Comparison of ENCODE assay signal across 9 cellular contexts in genomic region chr10:454860-455259, GRCh38.
DNase-seq lines count a peak whose midpoint lies in the region; ATAC-seq, FAIRE-seq and TF ChIP-seq lines count a peak whose summit lies in the region.
"Had no signal": no experiment of that assay in that cellular context is flagged by ENCODE, and none has a peak within 500 bp of the region (broad histone marks: within the 10 kb centered on the region; RNA-seq: fewer than 3 reads in every experiment).

No MANE protein-coding gene starts in this region.

- no peak for ATAC-seq in natural killer cell

- TF ChIP-seq CTCF in osteoblast (IDR thresholded peaks at IDR 0.05; ENCODE audit: extremely low read depth, low read depth, low read length) (no peak), natural killer cell (IDR thresholded peaks at IDR 0.05) (no peak)

- no peak overlapping the region for H3K4me2 ChIP-seq in osteoblast (ENCODE audit: insufficient read depth, low read length)
- H3K4me2 ChIP-seq: KMS-11 had no signal

- no peak overlapping the region for H2AFZ ChIP-seq in osteoblast (ENCODE audit: low read length)

- H3K4me1 Mint-ChIP-seq in natural killer cell = peaks cover 19 to 22% of the 10 kb centered on the region in 2 donors

- intact Hi-C loops in natural killer cell (cut with micrococcal nuclease) = no loop called here

- peaks cover 6% of the 10 kb centered on the region for H3K36me3 ChIP-seq in osteoblast (ENCODE audit: insufficient read depth, low read length)

- H3K9me3 ChIP-seq in osteoblast (ENCODE audit: low read depth, low read length) = no peaks in the 10 kb centered on the region

- FAIRE-seq in frontal cortex (lab: Jason Lieb, UNC) = no peak

- H4K20me1 ChIP-seq in osteoblast (ENCODE audit: insufficient read depth, low read length) = peaks cover 60% of the 10 kb centered on the region

- DNase-seq in COLO829 (ENCODE audit: low spot score) = peak; percentile 15
- peak; percentile 65 for DNase-seq in NCI-H69 (lab: John Stamatoyannopoulos, UW)
- peak; percentile 77 for DNase-seq in epithelial cell of prostate (ENCODE audit: low read depth, low spot score)
- peak; percentile 84 for DNase-seq in osteoblast (ENCODE audit: insufficient read length, low spot score, missing footprints)
- DNase-seq in frontal cortex (ENCODE audit: low spot score in 2 of 2) = no peak
- no peak for DNase-seq in natural killer cell
- no peak for DNase-seq in retina
- no peak for DNase-seq in T-helper 1 cell

- H3K79me2 ChIP-seq in osteoblast (ENCODE audit: insufficient read depth, low read length) = peaks cover 49% of the 10 kb centered on the region

- H3K36me3 Mint-ChIP-seq in natural killer cell = no peaks in the 10 kb centered on the region

- peaks cover 0 to 6% of the 10 kb centered on the region in 2 donors for H3K9me3 Mint-ChIP-seq in natural killer cell

- H3K4me3 ChIP-seq in osteoblast (ENCODE audit: insufficient read depth, low read length) = no peak overlapping the region

- peaks cover 17% of the 10 kb centered on the region for H3K4me1 ChIP-seq in osteoblast (ENCODE audit: insufficient read depth, low read length)

- H3K27ac ChIP-seq in epithelial cell of prostate = no peak overlapping the region
- H3K27ac ChIP-seq in osteoblast (ENCODE audit: low read depth, low read length) = no peak overlapping the region
- H3K27ac ChIP-seq: KMS-11 had no signal

- H3K4me3 Mint-ChIP-seq in natural killer cell = no peak overlapping the region

- peaks cover 0 to 5% of the 10 kb centered on the region in 2 donors for H3K27me3 Mint-ChIP-seq in natural killer cell (ENCODE audit: low read depth in 2 of 2)

- H3K27ac Mint-ChIP-seq in natural killer cell = no peak overlapping the region

- H3K27me3 ChIP-seq in osteoblast (ENCODE audit: insufficient read depth, low read length) = no peaks in the 10 kb centered on the region

Comparison
In these comparisons a context has a peak if more than half of its experiments do, and no peak if none do; other contexts are left out.
1. DNase-seq: peak in COLO829 (single experiment), NCI-H69 (single experiment), epithelial cell of prostate (single experiment) and osteoblast (single experiment); none in frontal cortex (0 of 2), natural killer cell (single experiment), retina (single experiment) and T-helper 1 cell (0 of 5).